ENCODE assay signal across 1 cellular context in genomic region chr17:8186787-8187516, GRCh38.
A peak's percentile ranks its signal among the peaks of the same experiment; 100 is the strongest.
TF ChIP-seq lines count a peak whose summit lies in the region.

No MANE protein-coding gene starts in this region.

TF ChIP-seq in HepG2, 621 proteins besides CTCF, POLR2A, EP300 and RAD21 (continued from another document):
- TF ChIP-seq IKZF5 (CRISPR knock-in tag; IDR thresholded peaks at IDR 0.05), result peak; percentile 36; the same call in 1 of the 2 replicates
- no peak for TF ChIP-seq TARDBP (CRISPR knock-in tag; IDR thresholded peaks at IDR 0.05)
- no peak; the same call in 1 of the 2 replicates for TF ChIP-seq PHF8 (CRISPR knock-in tag; IDR thresholded peaks at IDR 0.05)
- peak; percentile 67 for TF ChIP-seq ETV5 (CRISPR knock-in tag; IDR thresholded peaks at IDR 0.05; ENCODE audit: borderline replicate concordance)
TF ChIP-seq in HepG2: peak in this region for 218.
